Comparison of ENCODE assay signal across 18 cellular contexts in the genomic region with DNA sequence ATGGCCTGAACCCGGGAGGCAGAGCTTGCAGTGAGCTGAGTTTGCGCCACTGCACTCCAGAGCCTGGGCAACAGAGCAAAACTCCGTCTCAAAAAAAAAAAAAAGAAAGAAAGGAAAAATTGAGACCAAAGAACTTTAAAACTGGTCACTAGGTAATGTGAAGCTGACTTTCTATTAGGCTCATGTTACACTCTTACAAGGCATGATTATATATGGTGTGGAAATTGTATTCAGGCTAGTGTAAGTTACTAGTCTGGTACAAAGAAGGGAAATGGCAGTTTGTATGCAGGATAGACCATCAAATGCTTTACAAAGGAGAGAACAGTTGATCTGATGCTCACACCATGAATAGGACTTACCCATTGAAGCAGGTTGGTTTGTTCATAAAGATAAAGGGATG. TPM values are rescaled to one million over a fixed set of nuclear protein-coding genes. Genes with fewer than 3 reads are reported as not detected.
DNase-seq lines count a peak whose midpoint lies in the region; ATAC-seq, FAIRE-seq and TF ChIP-seq lines count a peak whose summit lies in the region.
"Had no signal": no experiment of that assay in that cellular context is flagged by ENCODE, and none has a peak within 500 bp of the region (broad histone marks: within the 10 kb centered on the region; RNA-seq: fewer than 3 reads in every experiment).

No MANE protein-coding gene starts in this region.

- in situ Hi-C loops in Panc1 (cut with HindIII; ENCODE audit: low pct_unique_long_range_greater_than_20kb, low sequenced_read_pairs), result no loop called here

- no peak overlapping the region for H3K4me3 ChIP-seq in Panc1 (ENCODE audit: low read depth in 2 of 2, low read length in 2 of 2)
- H3K4me3 ChIP-seq in H1 (ENCODE audit: extremely low read depth in 1 of 4, insufficient read depth in 2 of 4, low read depth in 3 of 4, low read length in 4 of 4), result no peak overlapping the region
- H3K4me3 ChIP-seq in skeletal muscle satellite cell (ENCODE audit: low read length), result no peak overlapping the region

- H3K4ac ChIP-seq in H1 (replicated peaks; ENCODE audit: insufficient read length, low read depth, low read length), result no peak overlapping the region

- CTCF ChIA-PET in Panc1 (lab: Charles Lee), result no interaction called here
- CTCF ChIA-PET in H1 (lab: Charles Lee; ENCODE audit: partially characterized antibody), result interaction anchor here (1.0 to 1.2 kb wide), 2 partner anchors 32 to 65 kb away, joined by 3 to 4 read pairs; no protein-coding TSS in a partner anchor
- CTCF ChIA-PET in GM10248 (lab: Yijun Ruan, JAX), result no interaction called here

- no peak overlapping the region for H2BK120ac ChIP-seq in H1 (replicated peaks; ENCODE audit: low read depth, low read length)

- peaks cover 55% of the 10 kb centered on the region for H3K36me3 ChIP-seq in Panc1 (ENCODE audit: control insufficient read depth, insufficient read depth, low read length)
- peaks cover 2 to 44% (median 25%) of the 10 kb centered on the region in 4 experiments; a peak in 7 of 8 replicates for H3K36me3 ChIP-seq in H1 (ENCODE audit: control insufficient read depth in 2 of 4, insufficient read depth in 4 of 4, low read length in 3 of 4)
- peaks cover 37% of the 10 kb centered on the region for H3K36me3 ChIP-seq in skeletal muscle satellite cell (ENCODE audit: insufficient read depth, low read length)

- POLR2A ChIA-PET in Panc1 (lab: Charles Lee) (interaction anchor here (0.6 kb wide), 1 partner anchor 23 kb away, joined by 3 read pairs; no protein-coding TSS in a partner anchor), H1 (lab: Charles Lee; ENCODE audit: partially characterized antibody) (interaction anchor here (1.7 kb wide), 1 partner anchor 11 kb away, joined by 4 read pairs; no protein-coding TSS in a partner anchor), GM10248 (lab: Yijun Ruan, JAX) (no interaction called here)

- H3K27ac ChIP-seq in Panc1 (ENCODE audit: low read length) (0 out of 2 replicates have a peak overlapping the region, but pooled peaks have one; percentile 52), H1 (ENCODE audit: low read depth, low read length) (no peak overlapping the region)
- H3K27ac ChIP-seq: parathyroid adenoma had no signal

- H2BK12ac ChIP-seq in H1 (ENCODE audit: low read depth, low read length), result no peak overlapping the region

- H3K4me1 ChIP-seq in Panc1 (ENCODE audit: control insufficient read depth, insufficient read depth, low read length), result peaks cover 12% of the 10 kb centered on the region
- peaks cover 0 to 7% (median 2%) of the 10 kb centered on the region in 4 experiments; a peak in 3 of 7 replicates for H3K4me1 ChIP-seq in H1 (replicated peaks in 1 of 4; ENCODE audit: control insufficient read depth in 3 of 4, insufficient read depth in 4 of 4, low read length in 3 of 4)
- H3K4me1 ChIP-seq in skeletal muscle satellite cell (ENCODE audit: control insufficient read depth, insufficient read depth, low read length), result peaks cover 46% of the 10 kb centered on the region

- H3K4me2 ChIP-seq in H1 (ENCODE audit: insufficient read depth in 1 of 2, low read depth in 2 of 2, low read length in 2 of 2) (0 out of 4 replicates have a peak overlapping the region, but pooled peaks of 1 of the 2 experiments have one; percentile 22), skeletal muscle satellite cell (ENCODE audit: low read length) (no peak overlapping the region)

- intact Hi-C loops in Panc1 (cut with micrococcal nuclease; ENCODE audit: unreplicated experiment), result no loop called here
- intact Hi-C loops in sciatic nerve (cut with DNase I), result no loop called here

- no peaks in the 10 kb centered on the region for H3K9me3 ChIP-seq in Panc1 (ENCODE audit: control insufficient read depth, insufficient read depth, low read depth, low read length)
- no peaks in the 10 kb centered on the region for H3K9me3 ChIP-seq in H1 (ENCODE audit: insufficient read depth in 2 of 2, low read depth in 1 of 2, low read length in 1 of 2)
- H3K9me3 ChIP-seq in skeletal muscle satellite cell (replicated peaks; ENCODE audit: low read length), result no peaks in the 10 kb centered on the region

- TF ChIP-seq POLR2A in GM12891 (IDR thresholded peaks at IDR 0.05; ENCODE audit: low read depth, low read length) (no peak), H1 (IDR thresholded peaks at IDR 0.05; ENCODE audit: control extremely low read depth in 1 of 2, low read depth in 2 of 2, low read length in 2 of 2) (no peak)

- TF ChIP-seq RAD21 in H1 (IDR thresholded peaks at IDR 0.05 in 1 of 2, conservative IDR thresholded peaks at IDR 0.05 in 1 of 2; ENCODE audit: low read depth in 2 of 2, low read length in 2 of 2), result no peak

- no TSS peak for BruUV-seq in Panc1 (replicated peaks; lab: Mats Ljungman, UMichigan)

- H4K20me1 ChIP-seq in H1 (replicated peaks in 1 of 2; ENCODE audit: control insufficient read depth in 1 of 2, insufficient read depth in 2 of 2, low read length in 2 of 2), result no peaks in the 10 kb centered on the region

- H3K27me3 ChIP-seq in Panc1 (ENCODE audit: control insufficient read depth, insufficient read depth, low read length) (no peaks in the 10 kb centered on the region), H1 (replicated peaks in 1 of 4; ENCODE audit: control insufficient read depth in 3 of 4, extremely low read depth in 1 of 4, insufficient read depth in 3 of 4, low read length in 3 of 4) (no peaks in the 10 kb centered on the region), skeletal muscle satellite cell (ENCODE audit: control insufficient read depth, insufficient read depth, low read length) (no peaks in the 10 kb centered on the region)

- H2AK5ac ChIP-seq in H1 (ENCODE audit: low read depth, low read length), result no peak overlapping the region

- H3K14ac ChIP-seq in H1 (ENCODE audit: insufficient read length), result no peak overlapping the region

- H3K9ac ChIP-seq in H1 (replicated peaks in 1 of 4; ENCODE audit: extremely low read depth in 1 of 4, low read depth in 3 of 4, low read length in 3 of 4) (peak overlapping the region in 1 of 4 experiments; percentile 34; a peak in 1 of 7 replicates), skeletal muscle satellite cell (ENCODE audit: low read depth, low read length) (peak overlapping the region; percentile 2)
- H3K9ac ChIP-seq: parathyroid adenoma had no signal

- no peak overlapping the region for H3K23ac ChIP-seq in H1 (ENCODE audit: insufficient read length)

- H4K8ac ChIP-seq in H1 (ENCODE audit: extremely low read depth, insufficient read depth, low read length), result no peak overlapping the region

- H4K91ac ChIP-seq in H1 (replicated peaks; ENCODE audit: insufficient read length, low read length), result no peak overlapping the region

- no peak overlapping the region for H4K5ac ChIP-seq in H1 (ENCODE audit: insufficient read length, low read depth, low read length)

- H2BK5ac ChIP-seq in H1 (ENCODE audit: low read depth, low read length), result no peak overlapping the region; the same call in 1 of the 2 replicates

- WGBS in H1 (ENCODE audit: extremely low coverage in 1 of 2, insufficient coverage in 1 of 2, insufficient read length in 1 of 2, insufficient replicate concordance in 2 of 2, low coverage in 1 of 2, low lambda C conversion rate in 2 of 2, missing lambda C conversion rate in 1 of 2), 2 experiments, result no CpG with 5 or more reads among the region's 3 CpGs

- no peak for TF ChIP-seq EP300 in H1 (IDR thresholded peaks at IDR 0.05; ENCODE audit: borderline replicate concordance in 1 of 2, low read depth in 2 of 2, low read length in 2 of 2)

- DNase-seq in GM12891 (ENCODE audit: insufficient read length, low spot score), result no peak
- no peak for DNase-seq in Panc1 (ENCODE audit: low read depth, low spot score)
- no peak for DNase-seq in H1 (ENCODE audit: low read depth in 1 of 2, low spot score in 2 of 2)
- no peak for DNase-seq in NOMO-1 (lab: John Stamatoyannopoulos, UW; ENCODE audit: unreplicated experiment in 2 of 2)
- no peak for DNase-seq in AML-193 (lab: John Stamatoyannopoulos, UW)
- DNase-seq in GM10248 (ENCODE audit: extremely low spot score), result no peak
- DNase-seq in sciatic nerve (ENCODE audit: low spot score), result no peak
- DNase-seq: activated CD4-positive, alpha-beta T cell treated with anti-CD3 and anti-CD28 coated beads, Interleukin-2, amount 50 U/mL, for 1 hour; amniotic stem cell; Calu3; left ventricle myocardium superior; MM.1S; NCI-H1694; NCI-H226; SW 1271 had no signal

- no peaks in the 10 kb centered on the region for H3K23me2 ChIP-seq in H1 (ENCODE audit: low read depth, low read length)

- H2BK15ac ChIP-seq in H1 (ENCODE audit: low read length), result no peak overlapping the region

- TF ChIP-seq CTCF in Panc1 (IDR thresholded peaks at IDR 0.05) (no peak), H1 (IDR thresholded peaks at IDR 0.05; ENCODE audit: control extremely low read depth in 1 of 3, insufficient read depth in 1 of 3, low read depth in 1 of 3, low read length in 3 of 3) (no peak), GM10248 (IDR thresholded peaks at IDR 0.05; ENCODE audit: control extremely low read depth, extremely low read depth, low read depth, missing control alignments) (no peak)

- H3K79me2 ChIP-seq in H1 (ENCODE audit: control insufficient read depth in 1 of 2, insufficient read depth in 2 of 2, low read length in 2 of 2), result no peaks in the 10 kb centered on the region
- H3K79me2 ChIP-seq: parathyroid adenoma had no signal

- 0 out of 2 replicates have a peak, but pooled peaks have one; percentile 45 for ATAC-seq in Panc1
- no peak for ATAC-seq in sciatic nerve
- ATAC-seq: left ventricle myocardium superior had no signal

- no peak overlapping the region for H3K56ac ChIP-seq in H1 (replicated peaks; ENCODE audit: insufficient read length, low read depth, low read length)

- FAIRE-seq in GM12891 (lab: Jason Lieb, UNC), result peak; percentile 85
- peak; percentile 60 for FAIRE-seq in H1 (lab: Jason Lieb, UNC)
- FAIRE-seq: colon had no signal

- H3K79me1 ChIP-seq in H1 (ENCODE audit: low read depth, low read length), result no peaks in the 10 kb centered on the region

- H3K18ac ChIP-seq in H1 (ENCODE audit: extremely low read depth, low read length), result no peak overlapping the region

- H2AFZ ChIP-seq in H1 (ENCODE audit: low read length), result no peak overlapping the region
- H2AFZ ChIP-seq: parathyroid adenoma had no signal

- no peak overlapping the region for H2BK20ac ChIP-seq in H1 (ENCODE audit: low read length)

RNA-seq across cellular contexts. Expression of gene ARMC9, which starts 35.4 kb away (rescaled TPM):
- polyA plus RNA-seq in GM12891 (2012; ENCODE audit: low read depth, missing spikeins), result 9.8 TPM
- total RNA-seq in Panc1 (2021; ENCODE audit: unreplicated experiment), result 42.7 TPM
- 76.4 TPM for polyA plus RNA-seq in Panc1 (2012; ENCODE audit: insufficient read length)
- 33.0 and 36.1 TPM in 2 replicates for total RNA-seq in H1 (2021; fragmentation: NEBNext Ultra II Directional; extraction: Animal tissue kit (Norgen Biotek cat#: 25700))
- 17.6 and 23.2 TPM in 2 replicates for polyA plus RNA-seq in H1 (2011; rRNA removed)
- polyA plus RNA-seq in H1 (2011; cell fraction: cytosol; rRNA removed), result 33.4 TPM
- 36.4 TPM for polyA plus RNA-seq in H1 (2011; cell fraction: nucleus; rRNA removed)
- polyA plus RNA-seq in H1 (2012, experiment 1 of 2), result 21.9 to 31.6 TPM (median 26.4 TPM) in 4 replicates
- polyA plus RNA-seq in H1 (2012, experiment 2 of 2), result 10.4 TPM
- 18.3 TPM for polyA plus RNA-seq in H1 (2013, experiment 1 of 2)
- polyA plus RNA-seq in H1 (2013, experiment 2 of 2), result 18.4 TPM
- 65.7 and 72.1 TPM in 2 replicates for polyA minus RNA-seq in H1 (2011; rRNA and poly(A)+ RNA removed)
- 23.5 TPM for polyA minus RNA-seq in H1 (2011; cell fraction: cytosol; rRNA and poly(A)+ RNA removed)
- polyA minus RNA-seq in H1 (2011; cell fraction: nucleus; rRNA and poly(A)+ RNA removed), result 48.2 TPM
- 18.1 and 32.7 TPM in 2 replicates for total RNA-seq in skeletal muscle satellite cell (2012; rRNA removed)
- total RNA-seq in sciatic nerve, result 15.4 TPM

RNA-seq across cellular contexts. Expression of gene HTR2B, which starts 38.2 kb away (rescaled TPM):
- 0.72 TPM for polyA plus RNA-seq in GM12891 (2012; ENCODE audit: low read depth, missing spikeins)
- total RNA-seq in Panc1 (2021; ENCODE audit: unreplicated experiment) (not detected), sciatic nerve (1.2 TPM)
- polyA plus RNA-seq in Panc1 (2012; ENCODE audit: insufficient read length), result not detected
- total RNA-seq in H1 (2021; fragmentation: NEBNext Ultra II Directional; extraction: Animal tissue kit (Norgen Biotek cat#: 25700)), result not detected in 2 replicates
- not detected in 2 replicates for polyA plus RNA-seq in H1 (2011; rRNA removed)
- not detected for polyA plus RNA-seq in H1 (2011; cell fraction: cytosol; rRNA removed)
- not detected for polyA plus RNA-seq in H1 (2011; cell fraction: nucleus; rRNA removed)
- polyA plus RNA-seq in H1 (2012, experiment 1 of 2), result not detected in 4 replicates
- not detected for polyA plus RNA-seq in H1 (2012, experiment 2 of 2)
- polyA plus RNA-seq in H1 (2013, experiment 1 of 2), result not detected
- not detected for polyA plus RNA-seq in H1 (2013, experiment 2 of 2)
- polyA minus RNA-seq in H1 (2011; rRNA and poly(A)+ RNA removed), result not detected in 2 replicates
- polyA minus RNA-seq in H1 (2011; cell fraction: cytosol; rRNA and poly(A)+ RNA removed), result not detected
- not detected for polyA minus RNA-seq in H1 (2011; cell fraction: nucleus; rRNA and poly(A)+ RNA removed)
- total RNA-seq in skeletal muscle satellite cell (2012; rRNA removed), result under 0.01 TPM in 1 of 2 replicates, not detected in the other
- total RNA-seq: Calu3 had no signal
